Comparison of ENCODE assay signal across 10 cellular contexts in genomic region chr11:68950268-68950667, GRCh38. TPM values are rescaled to one million over a fixed set of nuclear protein-coding genes. Genes with fewer than 3 reads are reported as not detected.
DNase-seq lines count a peak whose midpoint lies in the region; ATAC-seq and TF ChIP-seq lines count a peak whose summit lies in the region.
"Had no signal": no experiment of that assay in that cellular context is flagged by ENCODE, and none has a peak within 500 bp of the region (broad histone marks: within the 10 kb centered on the region; RNA-seq: fewer than 3 reads in every experiment).

No MANE protein-coding gene starts in this region.

- H3K36me3 Mint-ChIP-seq in mesothelial cell of epicardium, result no peaks in the 10 kb centered on the region

- H3K4me1 Mint-ChIP-seq in mesothelial cell of epicardium, result peaks cover 16% of the 10 kb centered on the region

- H3K4me3 Mint-ChIP-seq in mesothelial cell of epicardium, result no peak overlapping the region

- no peak overlapping the region for H3K4me3 ChIP-seq in astrocyte of the cerebellum (ENCODE audit: low read depth, low read length)
- H3K4me3 ChIP-seq: lung had no signal

- H3K27me3 Mint-ChIP-seq in mesothelial cell of epicardium (ENCODE audit: low read depth), result no peaks in the 10 kb centered on the region

- ATAC-seq in HG02588 (IDR thresholded peaks at IDR 0.05; ENCODE audit: unreplicated experiment), result no peak

- in situ Hi-C loops in astrocyte of the cerebellum (cut with HindIII; ENCODE audit: low sequenced_read_pairs), result no loop called here

- DNase-seq in ELR (ENCODE audit: low read depth) (peak; percentile 62), HuH-7.5 (ENCODE audit: low spot score) (peak; percentile 84), astrocyte of the cerebellum (ENCODE audit: low read depth) (no peak), mesothelial cell of epicardium (ENCODE audit: low spot score in 2 of 2, unreplicated experiment in 2 of 2) (no peak), pons (ENCODE audit: low spot score) (no peak), NCI-H2107 treated with DMSO at 0.1 percent for 48 hours (lab: John Stamatoyannopoulos, UW; ENCODE audit: unreplicated experiment) (no peak)
- DNase-seq in stimulated activated CD4-positive, alpha-beta T cell treated with anti-CD3 and anti-CD28 coated beads, Interleukin-12 subunit alpha, Interleukin-12 subunit beta, amount 100 ng/mL, for 4 hours, result no peak
- DNase-seq: activated effector memory CD4-positive, alpha-beta T cell treated with Interleukin-2 at 50 U/mL for 16 hours had no signal

- peak; percentile 48 for TF ChIP-seq CTCF in astrocyte of the cerebellum (IDR thresholded peaks at IDR 0.05; ENCODE audit: low read depth, low read length, missing control alignments)
- peak; percentile 37 for TF ChIP-seq CTCF in mesothelial cell of epicardium (IDR thresholded peaks at IDR 0.05; ENCODE audit: unreplicated experiment)

- no peak overlapping the region for H3K27ac Mint-ChIP-seq in mesothelial cell of epicardium

- H3K9me3 Mint-ChIP-seq in mesothelial cell of epicardium, result no peaks in the 10 kb centered on the region

RNA-seq across cellular contexts. Expression of gene MRGPRD, which starts 30.5 kb away (rescaled TPM):
- not detected in 3 replicates for total RNA-seq in mesothelial cell of epicardium
- total RNA-seq: lung had no signal

RNA-seq across cellular contexts. Expression of gene IGHMBP2, which starts 46.6 kb away (rescaled TPM):
- 28.3 to 29.0 TPM (median 28.5 TPM) in 3 replicates for total RNA-seq in mesothelial cell of epicardium

RNA-seq across cellular contexts. Expression of gene MRPL21, which starts 46.6 kb away (rescaled TPM):
- total RNA-seq in mesothelial cell of epicardium, result 49.4 to 52.8 TPM (median 52.5 TPM) in 3 replicates

Comparison
In these comparisons a context has a peak if more than half of its experiments do, and no peak if none do; other contexts are left out.
1. DNase-seq: peak in ELR (single experiment) and HuH-7.5 (single experiment); none in astrocyte of the cerebellum (single experiment), mesothelial cell of epicardium (0 of 2), stimulated activated CD4-positive, alpha-beta T cell treated with anti-CD3 and anti-CD28 coated beads, Interleukin-12 subunit alpha, Interleukin-12 subunit beta, amount 100 ng/mL, for 4 hours (single experiment), pons (single experiment) and NCI-H2107 treated with DMSO at 0.1 percent for 48 hours (single experiment).